15 cellular contexts compared by ENCODE assay signal in the genomic region with DNA sequence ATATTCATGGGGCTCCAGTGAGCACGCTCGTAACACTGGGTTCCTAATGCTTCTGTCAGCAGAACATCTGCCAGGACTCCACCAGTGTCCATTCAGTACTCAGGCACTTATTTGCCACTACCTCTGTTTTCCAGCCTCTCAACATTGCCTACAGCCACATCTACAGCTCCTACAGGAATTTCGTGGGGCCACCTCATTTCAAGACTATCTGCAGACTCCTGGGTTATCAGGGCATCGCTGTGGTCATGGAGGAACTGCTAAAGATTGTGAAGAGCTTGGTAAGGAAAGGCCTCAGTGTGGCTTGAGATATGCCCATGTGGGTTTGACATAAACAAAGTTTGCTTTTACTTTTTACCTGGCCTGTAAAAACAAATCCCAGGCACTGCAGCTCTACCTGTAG.
"Had no signal": no experiment of that assay in that cellular context is flagged by ENCODE, and none has a peak within 500 bp of the region (broad histone marks: within the 10 kb centered on the region; RNA-seq: fewer than 3 reads in every experiment).

No MANE protein-coding gene starts in this region.

- H3K27me3 Mint-ChIP-seq: activated CD4-positive, alpha-beta memory T cell treated with anti-CD3 and anti-CD28 coated beads, Interleukin-2, amount 10 ng/mL, durations not matched to agents 7 days and 5 days; activated naive CD8-positive, alpha-beta T cell treated with anti-CD3 and anti-CD28 coated beads, Interleukin-2, amount 10 ng/mL, durations not matched to agents 7 days and 5 days; effector memory CD8-positive, alpha-beta T cell; stimulated activated memory B cell treated with anti-CD40 and anti-IgM and Interleukin-4, amounts not matched to agents 10 μg/mL and 1 μg/mL and 100 μg/mL, for 72 hours had no signal

- H3K27me3 ChIP-seq: breast epithelium, heart left ventricle, SJCRH30, thyroid gland had no signal

- H3K27ac Mint-ChIP-seq: activated CD4-positive, alpha-beta memory T cell treated with anti-CD3 and anti-CD28 coated beads, Interleukin-2, amount 10 ng/mL, durations not matched to agents 7 days and 5 days had no signal

- H3K36me3 ChIP-seq: breast epithelium, SJCRH30, thyroid gland had no signal

- ATAC-seq: activated CD4-positive, CD25-positive, alpha-beta regulatory T cell treated with anti-CD3 and anti-CD28 coated beads, Interleukin-2, amount 50 U/mL, for 24 hours; effector memory CD8-positive, alpha-beta T cell; heart left ventricle; left cardiac atrium; lower lobe of right lung; stimulated activated memory B cell treated with anti-CD40 and anti-IgM and Interleukin-4, amounts not matched to agents 10 μg/mL and 1 μg/mL and 100 μg/mL, for 72 hours had no signal

- DNase-seq: activated CD4-positive, alpha-beta memory T cell treated with anti-CD3 and anti-CD28 coated beads, Interleukin-2, amount 10 ng/mL, durations not matched to agents 7 days and 5 days; activated naive CD8-positive, alpha-beta T cell treated with anti-CD3 and anti-CD28 coated beads, Interleukin-2, amount 10 ng/mL, durations not matched to agents 7 days and 5 days; aorta; dermis blood vessel endothelial cell; effector memory CD8-positive, alpha-beta T cell; foreskin melanocyte; heart left ventricle; left cardiac atrium; lower lobe of right lung; SJCRH30; stimulated activated CD4-positive, alpha-beta T cell treated with anti-CD3 and anti-CD28 coated beads, Interleukin-12 subunit alpha, Interleukin-12 subunit beta, amount 100 ng/mL, for 4 hours; thyroid gland had no signal

- H3K9me3 Mint-ChIP-seq: activated CD4-positive, alpha-beta memory T cell treated with anti-CD3 and anti-CD28 coated beads, Interleukin-2, amount 10 ng/mL, durations not matched to agents 7 days and 5 days; activated naive CD8-positive, alpha-beta T cell treated with anti-CD3 and anti-CD28 coated beads, Interleukin-2, amount 10 ng/mL, durations not matched to agents 7 days and 5 days; effector memory CD8-positive, alpha-beta T cell; stimulated activated memory B cell treated with anti-CD40 and anti-IgM and Interleukin-4, amounts not matched to agents 10 μg/mL and 1 μg/mL and 100 μg/mL, for 72 hours had no signal

- H3K27ac ChIP-seq: breast epithelium, heart left ventricle, lower lobe of right lung, SJCRH30, thyroid gland had no signal

- H3K9me3 ChIP-seq: breast epithelium, heart left ventricle, lower lobe of right lung, SJCRH30, thyroid gland had no signal

- H3K4me3 ChIP-seq: breast epithelium, heart left ventricle, lower lobe of right lung, SJCRH30, thyroid gland had no signal

- H3K4me1 ChIP-seq: breast epithelium, lower lobe of right lung, SJCRH30, thyroid gland had no signal

- H3K4me3 Mint-ChIP-seq: activated CD4-positive, alpha-beta memory T cell treated with anti-CD3 and anti-CD28 coated beads, Interleukin-2, amount 10 ng/mL, durations not matched to agents 7 days and 5 days; activated naive CD8-positive, alpha-beta T cell treated with anti-CD3 and anti-CD28 coated beads, Interleukin-2, amount 10 ng/mL, durations not matched to agents 7 days and 5 days; effector memory CD8-positive, alpha-beta T cell; stimulated activated memory B cell treated with anti-CD40 and anti-IgM and Interleukin-4, amounts not matched to agents 10 μg/mL and 1 μg/mL and 100 μg/mL, for 72 hours had no signal

- H3K4me1 Mint-ChIP-seq: activated CD4-positive, alpha-beta memory T cell treated with anti-CD3 and anti-CD28 coated beads, Interleukin-2, amount 10 ng/mL, durations not matched to agents 7 days and 5 days had no signal
